Comparison of ENCODE assay signal across 13 cellular contexts in genomic region chr3:131705558-131706051, GRCh38.
DNase-seq lines count a peak whose midpoint lies in the region; ATAC-seq and TF ChIP-seq lines count a peak whose summit lies in the region.
"Had no signal": no experiment of that assay in that cellular context is flagged by ENCODE, and none has a peak within 500 bp of the region (broad histone marks: within the 10 kb centered on the region; RNA-seq: fewer than 3 reads in every experiment).

No MANE protein-coding gene starts in this region.

- H3K9me3 Mint-ChIP-seq in GM23338, result no peaks in the 10 kb centered on the region; the same call in 1 of the 3 replicates
- peaks cover 5% of the 10 kb centered on the region for H3K9me3 Mint-ChIP-seq in endodermal cell

- H3K4me1 ChIP-seq in GM23338 (ENCODE audit: insufficient read depth) (peaks cover 13% of the 10 kb centered on the region), endodermal cell (ENCODE audit: control insufficient read depth, insufficient read depth, low read length) (no peaks in the 10 kb centered on the region), BE2C (no peaks in the 10 kb centered on the region; the same call in 1 of the 2 replicates)
- H3K4me1 ChIP-seq: heart right ventricle, pancreas had no signal

- no peaks in the 10 kb centered on the region for H3K79me2 ChIP-seq in GM23338 (replicated peaks; ENCODE audit: insufficient read depth)

- H3K36me3 ChIP-seq in GM23338 (ENCODE audit: insufficient read depth), result no peaks in the 10 kb centered on the region
- no peaks in the 10 kb centered on the region for H3K36me3 ChIP-seq in endodermal cell (ENCODE audit: control insufficient read depth, insufficient read depth, low read length)
- H3K36me3 ChIP-seq in BE2C, result no peaks in the 10 kb centered on the region
- H3K36me3 ChIP-seq: heart right ventricle, pancreas had no signal

- H3K27ac ChIP-seq in GM23338 (ENCODE audit: low read depth), result no peak overlapping the region
- peak overlapping the region; percentile 80 for H3K27ac ChIP-seq in endodermal cell (ENCODE audit: low read depth, low read length)
- H3K27ac ChIP-seq: heart right ventricle, pancreas had no signal

- no peak overlapping the region for H2AFZ ChIP-seq in GM23338

- peak; percentile 16 for DNase-seq in GM23338 (ENCODE audit: low spot score)
- peak; percentile 50 for DNase-seq in endodermal cell
- DNase-seq in HT-29 (ENCODE audit: low spot score), result no peak
- DNase-seq in activated CD8-positive, alpha-beta memory T cell treated with anti-CD3 and anti-CD28 coated beads, Interleukin-2, amount 50 U/mL, for 4 hours, result no peak
- no peak for DNase-seq in BE2C
- no peak for DNase-seq in activated CD4-positive, CD25-positive, alpha-beta regulatory T cell (lab: John Stamatoyannopoulos, UW)
- DNase-seq: activated naive CD8-positive, alpha-beta T cell treated with anti-CD3 and anti-CD28 coated beads, Interleukin-2, amount 50 U/mL, for 24 hours; heart right ventricle; pancreas; stimulated activated naive CD4-positive, alpha-beta T cell treated with Interleukin-2 at 50 U/mL for 16 hours; T-helper 17 cell had no signal

- no peaks in the 10 kb centered on the region for H4K20me1 ChIP-seq in GM23338 (replicated peaks; ENCODE audit: insufficient read depth)

- H3K27ac Mint-ChIP-seq in GM23338, result peak overlapping the region; percentile 79
- H3K27ac Mint-ChIP-seq in endodermal cell, result peak overlapping the region; percentile 48
- H3K27ac Mint-ChIP-seq: activated naive CD8-positive, alpha-beta T cell treated with anti-CD3 and anti-CD28 coated beads, Interleukin-2, amount 50 U/mL, for 24 hours; T-helper 17 cell had no signal

- peak overlapping the region; percentile 49 for H3K4me2 ChIP-seq in GM23338

- 46% methylated on average over 3 of the region's 3 CpGs; no CpG with 5 or more reads in 1 of the 2 experiments for WGBS in endodermal cell (ENCODE audit: insufficient coverage in 1 of 2, insufficient read length in 1 of 2), 2 experiments

- no peak for TF ChIP-seq CTCF in GM23338 (conservative IDR thresholded peaks at IDR 0.05; ENCODE audit: low read depth in 2 of 2)
- TF ChIP-seq CTCF in endodermal cell (conservative IDR thresholded peaks at IDR 0.05), result no peak
- TF ChIP-seq CTCF in BE2C (IDR thresholded peaks at IDR 0.05; ENCODE audit: low read depth, low read length), result no peak

- H3K36me3 Mint-ChIP-seq in GM23338 (ENCODE audit: low read depth) (no peaks in the 10 kb centered on the region), endodermal cell (ENCODE audit: low read depth) (no peaks in the 10 kb centered on the region)

- peak; percentile 79 for ATAC-seq in GM18861 (IDR thresholded peaks at IDR 0.05; ENCODE audit: unreplicated experiment)
- ATAC-seq in GM23338, result no peak
- ATAC-seq in HG03520 (IDR thresholded peaks at IDR 0.05; ENCODE audit: unreplicated experiment), result peak; percentile 91
- ATAC-seq: activated naive CD8-positive, alpha-beta T cell treated with anti-CD3 and anti-CD28 coated beads, Interleukin-2, amount 50 U/mL, for 24 hours; heart right ventricle; T-helper 17 cell had no signal

- peaks cover 21% of the 10 kb centered on the region for H3K9me2 ChIP-seq in GM23338 (ENCODE audit: insufficient read depth)

- H3K4me3 Mint-ChIP-seq in GM23338 (no peak overlapping the region), endodermal cell (no peak overlapping the region)
- H3K4me3 Mint-ChIP-seq: activated naive CD8-positive, alpha-beta T cell treated with anti-CD3 and anti-CD28 coated beads, Interleukin-2, amount 50 U/mL, for 24 hours; T-helper 17 cell had no signal

- H3K9me3 ChIP-seq in endodermal cell (ENCODE audit: control insufficient read depth, low read length) (no peaks in the 10 kb centered on the region), BE2C (no peaks in the 10 kb centered on the region)
- H3K9me3 ChIP-seq: heart right ventricle, pancreas had no signal

- H3K9ac ChIP-seq in endodermal cell (ENCODE audit: extremely low read depth, low read length, poor library complexity, severe bottlenecking), result no peak overlapping the region

- H3K27me3 ChIP-seq in GM23338 (ENCODE audit: insufficient read depth) (no peaks in the 10 kb centered on the region), endodermal cell (ENCODE audit: control insufficient read depth, insufficient read depth, low read length, poor library complexity, severe bottlenecking) (no peaks in the 10 kb centered on the region), BE2C (no peaks in the 10 kb centered on the region)
- H3K27me3 ChIP-seq: pancreas had no signal

- H3F3A ChIP-seq in GM23338 (replicated peaks; ENCODE audit: low read depth), result no peaks in the 10 kb centered on the region

- peaks cover 2% of the 10 kb centered on the region for H3K27me3 Mint-ChIP-seq in GM23338 (ENCODE audit: insufficient read depth, low read depth, poor library complexity)
- H3K27me3 Mint-ChIP-seq in endodermal cell (ENCODE audit: insufficient read depth), result no peaks in the 10 kb centered on the region

- H3K4me3 ChIP-seq in GM23338 (no peak overlapping the region), endodermal cell (ENCODE audit: low read length) (no peak overlapping the region), BE2C (ENCODE audit: low read depth, low read length) (no peak overlapping the region)
- H3K4me3 ChIP-seq: heart right ventricle, pancreas had no signal

- H3K4me1 Mint-ChIP-seq in GM23338 (peaks cover 21% of the 10 kb centered on the region), endodermal cell (peaks cover 12% of the 10 kb centered on the region)
- H3K4me1 Mint-ChIP-seq: activated naive CD8-positive, alpha-beta T cell treated with anti-CD3 and anti-CD28 coated beads, Interleukin-2, amount 50 U/mL, for 24 hours; T-helper 17 cell had no signal

TF ChIP-seq in GM23338, 12 proteins besides CTCF, POLR2A, EP300 and RAD21 (continues in another document):
- no peak for TF ChIP-seq ZNF114 (CRISPR knock-in tag; IDR thresholded peaks at IDR 0.05)
- TF ChIP-seq EZH2phosphoT487 (IDR thresholded peaks at IDR 0.05; ENCODE audit: unreplicated experiment), result no peak
- TF ChIP-seq REST (IDR thresholded peaks at IDR 0.05; ENCODE audit: unreplicated experiment), result no peak
- no peak for TF ChIP-seq POLR2AphosphoS5 (IDR thresholded peaks at IDR 0.05; ENCODE audit: low read depth)
- TF ChIP-seq JUNB (IDR thresholded peaks at IDR 0.05; ENCODE audit: unreplicated experiment), result no peak
- TF ChIP-seq EZH2 (IDR thresholded peaks at IDR 0.05; ENCODE audit: low read depth, unreplicated experiment), result no peak
- TF ChIP-seq ETS1 (IDR thresholded peaks at IDR 0.05), result no peak

Comparison
In these comparisons a context has a peak if more than half of its experiments do, and no peak if none do; other contexts are left out.
1. DNase-seq: peak in GM23338 (single experiment) and endodermal cell (single experiment); none in HT-29 (single experiment), activated CD8-positive, alpha-beta memory T cell treated with anti-CD3 and anti-CD28 coated beads, Interleukin-2, amount 50 U/mL, for 4 hours (single experiment), BE2C (single experiment) and activated CD4-positive, CD25-positive, alpha-beta regulatory T cell (0 of 4).